Comparison of ENCODE assay signal across 9 cellular contexts in genomic region chr12:3365416-3366385, GRCh38.
DNase-seq lines count a peak whose midpoint lies in the region; ATAC-seq and TF ChIP-seq lines count a peak whose summit lies in the region.
"Had no signal": no experiment of that assay in that cellular context is flagged by ENCODE, and none has a peak within 500 bp of the region (broad histone marks: within the 10 kb centered on the region; RNA-seq: fewer than 3 reads in every experiment).

No MANE protein-coding gene starts in this region.

- H3K36me3 ChIP-seq in body of pancreas (replicated peaks in 1 of 2; ENCODE audit: insufficient read depth in 1 of 2, low read depth in 2 of 2) (no peaks in the 10 kb centered on the region), thyroid gland (no peaks in the 10 kb centered on the region)

- intact Hi-C loops in body of pancreas (cut with DNase I) (no loop called here), thyroid gland (cut with DNase I) (no loop called here), lower leg skin (cut with DNase I; ENCODE audit: low total_unique reads) (no loop called here)

- H3K4me3 ChIP-seq in body of pancreas: peak overlapping the region; percentile 45 to 65
- peak overlapping the region in 1 of 3 donors; percentile 28 for H3K4me3 ChIP-seq in thyroid gland (replicated peaks in 1 of 3)
- no peak overlapping the region for H3K4me3 ChIP-seq in lower leg skin (ENCODE audit: low read depth, poor library complexity, severe bottlenecking)

- ATAC-seq in body of pancreas (peak; percentile 76), GM21528 (IDR thresholded peaks at IDR 0.05; ENCODE audit: low FRiP score, unreplicated experiment) (no peak), GM18511 (IDR thresholded peaks at IDR 0.05; ENCODE audit: unreplicated experiment) (no peak)

- WGBS in body of pancreas, 2 donors: 1 to 2% methylated on average over 17 to 61 of the region's 84 CpGs
- WGBS in thyroid gland, 2 donors: 13 to 20% methylated on average over 2 to 14 of the region's 84 CpGs
- 6 to 9% methylated on average over 17 to 36 of the region's 84 CpGs for WGBS in lower leg skin, 2 donors

- no peaks in the 10 kb centered on the region for H3K27me3 ChIP-seq in body of pancreas
- peaks cover 4% of the 10 kb centered on the region for H3K27me3 ChIP-seq in thyroid gland

- H3K4me1 ChIP-seq in body of pancreas: peaks cover 69% of the 10 kb centered on the region
- peaks cover 5 to 7% of the 10 kb centered on the region in 2 donors for H3K4me1 ChIP-seq in thyroid gland

- peak in 2 of 3 donors; percentile 29 to 42 for TF ChIP-seq POLR2A in body of pancreas (IDR thresholded peaks at IDR 0.05)
- no peak for TF ChIP-seq POLR2A in thyroid gland (IDR thresholded peaks at IDR 0.05)
- no peak for TF ChIP-seq POLR2A in lower leg skin (IDR thresholded peaks at IDR 0.05)

- TF ChIP-seq CTCF in body of pancreas (IDR thresholded peaks at IDR 0.05) (peak in 3 of 7 experiments; percentile 6 to 40 (median 26)), thyroid gland (IDR thresholded peaks at IDR 0.05) (peak in 2 of 6 experiments; percentile 9 to 24), lower leg skin (IDR thresholded peaks at IDR 0.05) (no peak)

- H3K27ac ChIP-seq in body of pancreas (peak overlapping the region in 3 of 4 donors; percentile 68 to 78 (median 70)), thyroid gland (no peak overlapping the region)

- DNase-seq in NCI-H345 (lab: John Stamatoyannopoulos, UW) (peak; percentile 34), NCI-H345 treated with DMSO at 0.1 percent for 48 hours (lab: John Stamatoyannopoulos, UW; ENCODE audit: unreplicated experiment) (no peak), body of pancreas (peak; percentile 75 to 84 (median 76)), islet precursor cell (peak; percentile 80), thyroid gland (peak; percentile 56 to 61), lower leg skin (ENCODE audit: low spot score in 2 of 2) (no peak)
- DNase-seq: NCI-H1436 treated with DMSO at 0.1 percent for 48 hours had no signal

- H3K9me3 ChIP-seq in body of pancreas: no peaks in the 10 kb centered on the region
- no peaks in the 10 kb centered on the region for H3K9me3 ChIP-seq in thyroid gland

Comparison
In these comparisons a context has a peak if more than half of its experiments do, and no peak if none do; other contexts are left out.
1. DNase-seq: peak in NCI-H345 (single experiment), body of pancreas (4 of 4), islet precursor cell (single experiment) and thyroid gland (2 of 2); none in NCI-H345 treated with DMSO at 0.1 percent for 48 hours (single experiment) and lower leg skin (0 of 2).
2. H3K27ac ChIP-seq: peak in body of pancreas (3 of 4); none in thyroid gland (0 of 3).
3. POLR2A ChIP-seq: peak in body of pancreas (2 of 3); none in thyroid gland (0 of 2) and lower leg skin (0 of 2).